ENCODE assay signal across 1 cellular context in the genomic region with DNA sequence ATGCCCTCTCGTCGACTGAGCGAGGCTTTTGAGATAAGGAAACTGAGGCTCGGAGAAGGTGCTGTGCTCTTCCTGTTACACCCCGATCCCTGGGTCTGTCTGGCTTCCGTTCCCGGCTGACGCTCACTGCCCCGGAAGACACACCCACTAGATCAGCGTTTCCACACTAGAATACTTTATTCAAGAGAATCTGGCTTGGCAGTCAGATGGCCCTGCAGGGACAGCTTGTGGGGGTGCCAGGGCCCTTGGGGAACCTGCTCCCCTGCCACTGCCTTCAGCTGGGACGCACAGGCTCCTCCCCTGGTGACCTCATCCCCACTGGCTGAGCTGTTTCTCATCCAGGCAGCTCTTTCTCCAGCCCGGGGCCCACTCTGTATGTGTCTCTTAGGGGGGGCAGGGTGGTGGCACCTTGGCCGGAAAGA.
TF ChIP-seq lines count a peak whose summit lies in the region.

No MANE protein-coding gene starts in this region.

TF ChIP-seq in IMR-90, 13 proteins besides CTCF, POLR2A, EP300 and RAD21 (continued from another document):
- TF ChIP-seq ELK1 (IDR thresholded peaks at IDR 0.05; ENCODE audit: borderline replicate concordance, low read depth, low read length) = no peak
- no peak for TF ChIP-seq MXI1 (IDR thresholded peaks at IDR 0.05; ENCODE audit: borderline replicate concordance, low read depth, low read length)
- peak; percentile 11; the same call in 1 of the 2 replicates for TF ChIP-seq MAZ (IDR thresholded peaks at IDR 0.05; ENCODE audit: borderline replicate concordance, low read depth, low read length)
